ENCODE assay signal across 15 cellular contexts in the genomic region with DNA sequence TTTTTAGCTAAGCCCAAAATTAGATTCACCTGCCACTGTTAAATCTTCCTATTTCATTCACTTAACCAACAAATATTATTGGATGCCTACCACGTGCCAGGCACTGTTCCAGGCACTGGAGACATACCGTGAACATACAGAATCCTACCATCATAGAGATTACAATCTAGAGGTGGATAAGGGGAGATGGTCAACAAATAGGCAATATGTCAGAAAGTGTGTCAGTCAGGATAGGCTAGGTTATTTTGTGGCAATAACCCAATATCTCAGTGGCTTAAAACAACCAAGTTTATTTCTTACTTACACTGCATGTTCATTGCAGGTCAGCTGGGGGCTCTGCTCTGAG. TPM values are rescaled to one million over a fixed set of nuclear protein-coding genes. Genes with fewer than 3 reads are reported as not detected.
DNase-seq lines count a peak whose midpoint lies in the region; ATAC-seq and TF ChIP-seq lines count a peak whose summit lies in the region.
"Had no signal": no experiment of that assay in that cellular context is flagged by ENCODE, and none has a peak within 500 bp of the region (broad histone marks: within the 10 kb centered on the region; RNA-seq: fewer than 3 reads in every experiment).

No MANE protein-coding gene starts in this region.

- H3K27me3 Mint-ChIP-seq in WTC11 (ENCODE audit: low read depth) (no peaks in the 10 kb centered on the region), type B pancreatic cell (no peaks in the 10 kb centered on the region)

- CTCF ChIA-PET in HEK293 (lab: Yijun Ruan, JAX), result interaction anchor here (0.9 to 1.4 kb wide), 5 partner anchors 8 to 58 kb away, joined by 3 to 5 read pairs (median 4); no protein-coding TSS in a partner anchor
- CTCF ChIA-PET in WTC11 (lab: Charles Lee), result interaction anchor here (0.8 to 1.0 kb wide), 2 partner anchors 11 to 24 kb away, joined by 3 to 4 read pairs; no protein-coding TSS in a partner anchor

- H3K4me1 ChIP-seq in HEK293 (ENCODE audit: control insufficient read depth, insufficient read depth, low read length), result peaks cover 10% of the 10 kb centered on the region
- peaks cover 23% of the 10 kb centered on the region for H3K4me1 ChIP-seq in hepatocyte (ENCODE audit: insufficient read depth)

- H3K4me3 Mint-ChIP-seq in WTC11 (no peak overlapping the region), type B pancreatic cell (no peak overlapping the region)

- 98% methylated on average over 2 of the region's 2 CpGs for WGBS in hepatocyte (ENCODE audit: low lambda C conversion rate, missing lambda C conversion rate)

- H3K27ac ChIP-seq in HEK293 (ENCODE audit: extremely low read depth, low read depth, low read length), result peak overlapping the region; percentile 2; the same call in 1 of the 2 replicates
- H3K27ac ChIP-seq in hepatocyte, result peak overlapping the region; percentile 43
- H3K27ac ChIP-seq: C4-2B had no signal

- H3K9me3 ChIP-seq in HEK293 (ENCODE audit: control insufficient read depth, insufficient read depth, low read depth, low read length) (no peaks in the 10 kb centered on the region), hepatocyte (ENCODE audit: low read depth) (no peaks in the 10 kb centered on the region)
- H3K9me3 ChIP-seq: HAP-1, Peyer's patch had no signal

- TF ChIP-seq CTCF in HEK293 (tag by site-specific recombination; IDR thresholded peaks at IDR 0.05) (no peak), WTC11 (IDR thresholded peaks at IDR 0.05) (no peak), hepatocyte (IDR thresholded peaks at IDR 0.05; ENCODE audit: poor library complexity) (no peak), type B pancreatic cell (conservative IDR thresholded peaks at IDR 0.05) (no peak)

- ATAC-seq in WTC11, result no peak
- ATAC-seq in HG02763 (IDR thresholded peaks at IDR 0.05; ENCODE audit: unreplicated experiment), result no peak

- H3K36me3 Mint-ChIP-seq in WTC11, result no peaks in the 10 kb centered on the region
- H3K36me3 Mint-ChIP-seq in type B pancreatic cell, result peaks cover 8% of the 10 kb centered on the region

- H3K79me2 ChIP-seq in hepatocyte, result peaks cover 15% of the 10 kb centered on the region

- H3K4me2 ChIP-seq in hepatocyte, result no peak overlapping the region

- no peaks in the 10 kb centered on the region for H3K27me3 ChIP-seq in hepatocyte
- H3K27me3 ChIP-seq: Peyer's patch had no signal

- POLR2A ChIA-PET in HEK293 (lab: Yijun Ruan, JAX), result interaction anchor here (1.0 kb wide), 1 partner anchor 11 kb away, joined by 4 read pairs; no protein-coding TSS in a partner anchor
- POLR2A ChIA-PET in WTC11 (lab: Charles Lee), result no interaction called here

- DNase-seq in WTC11 (ENCODE audit: low spot score), result no peak
- DNase-seq in hepatocyte (ENCODE audit: low spot score), result no peak
- no peak for DNase-seq in type B pancreatic cell (ENCODE audit: extremely low spot score, unreplicated experiment)
- DNase-seq in activated CD4-positive, alpha-beta T cell treated with anti-CD3 and anti-CD28 coated beads, Interleukin-2, amount 50 U/mL, for 4 hours, result no peak
- no peak for DNase-seq in COLO829 (ENCODE audit: low spot score)
- DNase-seq: DMS 273 treated with DMSO at 0.1 percent for 48 hours, DND-41, MM.1S, NCI-H146, NCI-H446 treated with DMSO at 0.1 percent for 48 hours, Peyer's patch had no signal

- no peaks in the 10 kb centered on the region for H4K20me1 ChIP-seq in hepatocyte (ENCODE audit: insufficient read depth, poor library complexity, severe bottlenecking)

- H3K4me3 ChIP-seq in HEK293 (ENCODE audit: low read depth, low read length) (no peak overlapping the region), hepatocyte (no peak overlapping the region)
- H3K4me3 ChIP-seq: HAP-1, Peyer's patch had no signal

- H3K27ac Mint-ChIP-seq in WTC11, result 0 out of 2 replicates have a peak overlapping the region, but pooled peaks have one; percentile 52
- peak overlapping the region; percentile 46 for H3K27ac Mint-ChIP-seq in type B pancreatic cell

- H3K4me1 Mint-ChIP-seq in WTC11 (peaks cover 42% of the 10 kb centered on the region), type B pancreatic cell (ENCODE audit: unreplicated experiment) (peaks cover 25% of the 10 kb centered on the region)

- no peaks in the 10 kb centered on the region for H3K9me2 ChIP-seq in hepatocyte (replicated peaks; ENCODE audit: insufficient read depth)

- H2AFZ ChIP-seq in hepatocyte, result no peak overlapping the region

- H3K9me3 Mint-ChIP-seq in WTC11 (no peaks in the 10 kb centered on the region), type B pancreatic cell (no peaks in the 10 kb centered on the region)

- H3K36me3 ChIP-seq in HEK293 (ENCODE audit: control insufficient read depth in 2 of 2, insufficient read depth in 1 of 2, low read length in 2 of 2), result no peaks in the 10 kb centered on the region
- no peaks in the 10 kb centered on the region for H3K36me3 ChIP-seq in hepatocyte (replicated peaks; ENCODE audit: insufficient read depth, low read depth)
- H3K36me3 ChIP-seq: HAP-1, Peyer's patch had no signal

TF ChIP-seq in HEK293, 187 proteins besides CTCF, POLR2A, EP300 and RAD21:
- TF ChIP-seq EGR2 (tag by site-specific recombination; IDR thresholded peaks at IDR 0.05; ENCODE audit: low read depth) (no peak), ZNF155 (tag by site-specific recombination; IDR thresholded peaks at IDR 0.05) (no peak)

TF ChIP-seq in WTC11, 78 proteins besides CTCF, POLR2A, EP300 and RAD21:
- TF ChIP-seq, protein P1, sequence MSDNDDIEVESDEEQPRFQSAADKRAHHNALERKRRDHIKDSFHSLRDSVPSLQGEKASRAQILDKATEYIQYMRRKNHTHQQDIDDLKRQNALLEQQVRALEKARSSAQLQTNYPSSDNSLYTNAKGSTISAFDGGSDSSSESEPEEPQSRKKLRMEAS (CRISPR knock-in tag; IDR thresholded peaks at IDR 0.05), result no peak
- TF ChIP-seq GABPB1 (CRISPR knock-in tag; IDR thresholded peaks at IDR 0.05), result no peak
- TF ChIP-seq NFYB (CRISPR knock-in tag; conservative IDR thresholded peaks at IDR 0.05; ENCODE audit: low read depth), result no peak
TF ChIP-seq in WTC11: peak in this region for 0.

RNA-seq across cellular contexts. Expression of a gene that starts 58.7 kb away (rescaled TPM):
- total RNA-seq in WTC11 (2021) (5.0 to 5.7 TPM (median 5.2 TPM) in 3 replicates), hepatocyte (29.4 and 37.2 TPM in 2 replicates), type B pancreatic cell (ENCODE audit: low replicate concordance) (28.5 and 34.4 TPM in 2 replicates)
- 17.6 and 23.7 TPM in 2 replicates for polyA plus RNA-seq in hepatocyte
